In genomic region chr16:81437860-81438259, GRCh38 we compare ENCODE assay signal across 16 cellular contexts. TPM values are rescaled to one million over a fixed set of nuclear protein-coding genes. Genes with fewer than 3 reads are reported as not detected.
DNase-seq lines count a peak whose midpoint lies in the region; ATAC-seq and TF ChIP-seq lines count a peak whose summit lies in the region.
"Had no signal": no experiment of that assay in that cellular context is flagged by ENCODE, and none has a peak within 500 bp of the region (broad histone marks: within the 10 kb centered on the region; RNA-seq: fewer than 3 reads in every experiment).

No MANE protein-coding gene starts in this region.

- intact Hi-C loops in breast epithelium (cut with DNase I; ENCODE audit: low total_unique reads), result no loop called here

- no peak for TF ChIP-seq POLR2A in breast epithelium (IDR thresholded peaks at IDR 0.05)

- no peak overlapping the region for H3K4me3 Mint-ChIP-seq in activated T-helper 17 cell treated with anti-CD3 and anti-CD28 coated beads, Interleukin-2, amount 50 U/mL, for 72 hours

- in situ Hi-C loops in KBM-7 (cut with MboI; ENCODE audit: low pct_unique_long_range_greater_than_20kb, low sequenced_read_pairs), result no loop called here

- H3K36me3 ChIP-seq in breast epithelium, result no peaks in the 10 kb centered on the region

- H3K9me3 Mint-ChIP-seq in activated T-helper 17 cell treated with anti-CD3 and anti-CD28 coated beads, Interleukin-2, amount 50 U/mL, for 72 hours, result no peaks in the 10 kb centered on the region

- TF ChIP-seq CTCF in breast epithelium (IDR thresholded peaks at IDR 0.05), result no peak

- DNase-seq in Daoy (ENCODE audit: low read depth) (peak; percentile 23), KBM-7 (peak; percentile 46), medulla oblongata (ENCODE audit: extremely low spot score) (peak; percentile 11), breast epithelium (ENCODE audit: low spot score in 2 of 2) (no peak)
- no peak for DNase-seq in activated CD4-positive, alpha-beta T cell treated with anti-CD3 and anti-CD28 coated beads, Interleukin-2, amount 50 U/mL, for 48 hours
- DNase-seq: activated CD4-positive, alpha-beta T cell treated with anti-CD3 and anti-CD28 coated beads, Interleukin-2, amount 50 U/mL, for 1 hour; activated naive CD4-positive, alpha-beta T cell; aorta; NCI-H2107; SK-N-SH; stimulated activated CD4-positive, alpha-beta T cell treated with anti-CD3 and anti-CD28 coated beads, Interleukin-4, amount 100 ng/mL, for 1 hour had no signal

- H3K27me3 ChIP-seq in breast epithelium, result no peaks in the 10 kb centered on the region

- H3K27ac ChIP-seq in breast epithelium, result no peak overlapping the region
- H3K27ac ChIP-seq: skin epidermis had no signal

- H3K27me3 Mint-ChIP-seq in activated T-helper 17 cell treated with anti-CD3 and anti-CD28 coated beads, Interleukin-2, amount 50 U/mL, for 72 hours, result peaks cover 4% of the 10 kb centered on the region

- H3K4me1 Mint-ChIP-seq in activated T-helper 17 cell treated with anti-CD3 and anti-CD28 coated beads, Interleukin-2, amount 50 U/mL, for 72 hours, result peaks cover 5% of the 10 kb centered on the region

- H3K4me3 ChIP-seq in breast epithelium, result no peak overlapping the region
- H3K4me3 ChIP-seq: skin epidermis had no signal

- peak overlapping the region; percentile 13 for H3K27ac Mint-ChIP-seq in activated T-helper 17 cell treated with anti-CD3 and anti-CD28 coated beads, Interleukin-2, amount 50 U/mL, for 72 hours
- H3K27ac Mint-ChIP-seq: progenitor cell of endocrine pancreas had no signal

- H3K36me3 Mint-ChIP-seq in activated T-helper 17 cell treated with anti-CD3 and anti-CD28 coated beads, Interleukin-2, amount 50 U/mL, for 72 hours (ENCODE audit: low read depth), result no peaks in the 10 kb centered on the region

- no peak for ATAC-seq in activated T-helper 17 cell treated with anti-CD3 and anti-CD28 coated beads, Interleukin-2, amount 50 U/mL, for 72 hours (replicated peaks)
- ATAC-seq in HG03135 (IDR thresholded peaks at IDR 0.05; ENCODE audit: unreplicated experiment), result no peak
- ATAC-seq: Panc1 had no signal

- no peaks in the 10 kb centered on the region for H3K9me3 ChIP-seq in breast epithelium
- H3K9me3 ChIP-seq: SK-N-SH had no signal

- H3K4me1 ChIP-seq in breast epithelium, result no peaks in the 10 kb centered on the region

RNA-seq across cellular contexts. Expression of gene CMIP, which starts 6.7 kb away (rescaled TPM):
- 5.6 and 6.9 TPM in 2 replicates for total RNA-seq in Daoy (2014; rRNA removed; shearing (Covaris generic))
- total RNA-seq in activated T-helper 17 cell treated with anti-CD3 and anti-CD28 coated beads, Interleukin-2, amount 50 U/mL, for 72 hours, result 10 to 100 TPM; 28.5 to 57.5 TPM
- total RNA-seq in breast epithelium, result 10 to 100 TPM; 14.9 to 23.9 (median 17.6) TPM

Comparison
In these comparisons a context has a peak if more than half of its experiments do, and no peak if none do; other contexts are left out.
1. DNase-seq: peak in Daoy (single experiment), KBM-7 (single experiment) and medulla oblongata (single experiment); none in activated CD4-positive, alpha-beta T cell treated with anti-CD3 and anti-CD28 coated beads, Interleukin-2, amount 50 U/mL, for 48 hours (0 of 2) and breast epithelium (0 of 2).